Comparison of ENCODE assay signal across 23 cellular contexts in genomic region chr2:184589261-184589660, GRCh38. TPM values are rescaled to one million over a fixed set of nuclear protein-coding genes. Genes with fewer than 3 reads are reported as not detected.
"Had no signal": no experiment of that assay in that cellular context is flagged by ENCODE, and none has a peak within 500 bp of the region (broad histone marks: within the 10 kb centered on the region; RNA-seq: fewer than 3 reads in every experiment).

No MANE protein-coding gene starts in this region.

- H3K4me1 ChIP-seq: foreskin keratinocyte, left ventricle myocardium inferior, lower lobe of right lung, sigmoid colon, transverse colon had no signal

- H3K27ac ChIP-seq: foreskin keratinocyte, left ventricle myocardium inferior, lower lobe of right lung, sigmoid colon, skin epidermis, thoracic aorta, transverse colon had no signal

- H3K27ac Mint-ChIP-seq: immature natural killer cell; memory B cell; mesothelial cell of epicardium; natural killer cell; stimulated activated naive B cell treated with anti-CD40 and anti-IgM and Interleukin-4, amounts not matched to agents 10 μg/mL and 1 μg/mL and 100 μg/mL, for 72 hours; stimulated activated naive CD8-positive, alpha-beta T cell treated with anti-CD3 and anti-CD28 coated beads, Interleukin-15, amount 100 ng/mL, for 72 hours had no signal

- ATAC-seq: foreskin keratinocyte; left cardiac atrium; lower lobe of right lung; natural killer cell; stimulated activated naive B cell treated with anti-CD40 and anti-IgM and Interleukin-4, amounts not matched to agents 10 μg/mL and 1 μg/mL and 100 μg/mL, for 72 hours; stimulated activated naive CD8-positive, alpha-beta T cell treated with anti-CD3 and anti-CD28 coated beads, Interleukin-15, amount 100 ng/mL, for 72 hours had no signal

- H3K27me3 Mint-ChIP-seq: memory B cell; stimulated activated naive CD8-positive, alpha-beta T cell treated with anti-CD3 and anti-CD28 coated beads, Interleukin-15, amount 100 ng/mL, for 72 hours had no signal

- H3K36me3 ChIP-seq: left ventricle myocardium inferior, lower lobe of right lung, sigmoid colon, thoracic aorta, transverse colon had no signal

- H3K9me3 ChIP-seq: left ventricle myocardium inferior, lower lobe of right lung, sigmoid colon, thoracic aorta, transverse colon had no signal

- H3K4me3 ChIP-seq: left ventricle myocardium inferior, lower lobe of right lung, sigmoid colon, skin epidermis, thoracic aorta, transverse colon had no signal

- H3K27me3 ChIP-seq: foreskin keratinocyte, sigmoid colon, transverse colon had no signal

- H3K9me3 Mint-ChIP-seq: mesothelial cell of epicardium had no signal

- H3K4me3 Mint-ChIP-seq: immature natural killer cell; memory B cell; mesothelial cell of epicardium; natural killer cell; neural crest cell; stimulated activated naive B cell treated with anti-CD40 and anti-IgM and Interleukin-4, amounts not matched to agents 10 μg/mL and 1 μg/mL and 100 μg/mL, for 72 hours; stimulated activated naive CD8-positive, alpha-beta T cell treated with anti-CD3 and anti-CD28 coated beads, Interleukin-15, amount 100 ng/mL, for 72 hours had no signal

- H3K4me1 Mint-ChIP-seq: immature natural killer cell; memory B cell; natural killer cell; neural crest cell; stimulated activated naive B cell treated with anti-CD40 and anti-IgM and Interleukin-4, amounts not matched to agents 10 μg/mL and 1 μg/mL and 100 μg/mL, for 72 hours; stimulated activated naive CD8-positive, alpha-beta T cell treated with anti-CD3 and anti-CD28 coated beads, Interleukin-15, amount 100 ng/mL, for 72 hours had no signal

- DNase-seq: dermis blood vessel endothelial cell; foreskin keratinocyte; immature natural killer cell; kidney; left cardiac atrium; left ventricle myocardium inferior; lower lobe of right lung; natural killer cell; posterior cingulate gyrus; sigmoid colon; stimulated activated CD4-positive, alpha-beta T cell treated with anti-CD3 and anti-CD28 coated beads, Interleukin-2, amount 100 ng/mL, for 24 hours; stimulated activated CD4-positive, alpha-beta T cell treated with anti-CD3 and anti-CD28 coated beads, Interleukin-4, amount 100 ng/mL, for 4 hours; stimulated activated naive B cell treated with anti-CD40 and anti-IgM and Interleukin-4, amounts not matched to agents 10 μg/mL and 1 μg/mL and 100 μg/mL, for 72 hours; stimulated activated naive CD8-positive, alpha-beta T cell treated with anti-CD3 and anti-CD28 coated beads, Interleukin-15, amount 100 ng/mL, for 72 hours; transverse colon had no signal

- H3K36me3 Mint-ChIP-seq: immature natural killer cell; memory B cell; mesothelial cell of epicardium; natural killer cell; stimulated activated naive B cell treated with anti-CD40 and anti-IgM and Interleukin-4, amounts not matched to agents 10 μg/mL and 1 μg/mL and 100 μg/mL, for 72 hours had no signal

RNA-seq across cellular contexts. Expression of gene ZNF804A, which starts 9.1 kb away (rescaled TPM):
- total RNA-seq: dermis blood vessel endothelial cell, epithelial cell of proximal tubule, foreskin keratinocyte, left ventricle myocardium inferior, osteocyte, pulmonary artery endothelial cell had no signal
- polyA plus RNA-seq: foreskin keratinocyte had no signal
